Comparison of ENCODE assay signal across 8 cellular contexts in the genomic region with DNA sequence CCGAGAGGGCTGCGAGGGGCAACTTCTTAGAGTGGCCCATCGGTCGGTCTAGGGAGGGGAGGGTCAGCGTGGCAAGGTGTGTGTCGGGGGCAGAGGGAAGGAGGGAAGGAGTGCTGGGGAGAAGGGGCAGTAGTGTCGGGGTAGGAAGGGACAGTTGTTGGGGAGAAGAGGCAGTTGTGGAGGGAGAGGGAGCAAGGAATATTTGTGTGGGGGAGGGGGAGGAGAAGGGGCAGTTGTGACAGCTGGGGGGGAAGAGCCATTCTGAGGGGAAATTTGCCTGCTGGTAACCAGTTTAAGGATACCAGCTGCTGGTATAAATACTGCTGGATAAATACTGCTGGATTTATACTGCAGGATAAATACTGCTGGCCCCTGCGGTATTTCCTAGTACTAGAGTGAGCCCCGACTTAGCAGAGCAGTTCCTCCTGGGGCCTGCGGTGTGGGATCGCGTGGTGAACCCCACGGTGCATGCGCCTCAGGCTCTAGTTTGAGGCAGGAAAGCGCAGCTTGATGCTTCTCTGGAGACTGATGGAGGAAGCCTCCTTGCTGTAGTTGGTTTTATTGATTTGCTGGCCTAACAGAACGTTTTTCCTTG. TPM values are rescaled to one million over a fixed set of nuclear protein-coding genes. Genes with fewer than 3 reads are reported as not detected.
DNase-seq lines count a peak whose midpoint lies in the region; ATAC-seq and TF ChIP-seq lines count a peak whose summit lies in the region.

No MANE protein-coding gene starts in this region.

- no peaks in the 10 kb centered on the region for H3K36me3 ChIP-seq in left ventricle myocardium inferior

- no peak for ATAC-seq in WTC11

- DNase-seq in activated CD4-positive, alpha-beta T cell treated with anti-CD3 and anti-CD28 coated beads, Interleukin-2, amount 10 ng/mL, durations not matched to agents 7 days and 5 days: peak; percentile 70
- no peak for DNase-seq in activated CD4-positive, alpha-beta T cell treated with anti-CD3 and anti-CD28 coated beads, Interleukin-2, amount 50 U/mL, for 1 hour
- no peak for DNase-seq in WTC11 (ENCODE audit: low spot score)
- no peak for DNase-seq in left ventricle myocardium inferior
- DNase-seq in skeletal muscle cell (ENCODE audit: low read depth): peak; percentile 5
- DNase-seq in HT-29 (ENCODE audit: low spot score): no peak
- DNase-seq in NCI-H187 (lab: John Stamatoyannopoulos, UW): no peak
- no peak for DNase-seq in NAMALWA (ENCODE audit: low spot score)

- H3K4me3 ChIP-seq in left ventricle myocardium inferior: peak overlapping the region; percentile 78
- peak overlapping the region; percentile 68 for H3K4me3 ChIP-seq in skeletal muscle cell (ENCODE audit: low read depth, low read length)

- H3K4me3 Mint-ChIP-seq in activated CD4-positive, alpha-beta T cell treated with anti-CD3 and anti-CD28 coated beads, Interleukin-2, amount 10 ng/mL, durations not matched to agents 7 days and 5 days: peak overlapping the region; percentile 45
- H3K4me3 Mint-ChIP-seq in WTC11: peak overlapping the region; percentile 83

- no peaks in the 10 kb centered on the region for H3K9me3 ChIP-seq in left ventricle myocardium inferior (replicated peaks)

- peaks cover 25% of the 10 kb centered on the region for H3K4me1 Mint-ChIP-seq in activated CD4-positive, alpha-beta T cell treated with anti-CD3 and anti-CD28 coated beads, Interleukin-2, amount 10 ng/mL, durations not matched to agents 7 days and 5 days
- H3K4me1 Mint-ChIP-seq in WTC11: peaks cover 34% of the 10 kb centered on the region

- intact Hi-C loops in left ventricle myocardium inferior (cut with micrococcal nuclease): no loop called here

- H3K4me1 ChIP-seq in left ventricle myocardium inferior: peaks cover 19% of the 10 kb centered on the region

- CTCF ChIA-PET in activated CD4-positive, alpha-beta T cell treated with anti-CD3 and anti-CD28 coated beads, Interleukin-2, amount 10 ng/mL, durations not matched to agents 7 days and 5 days (lab: Charles Lee): interaction anchor here (2.7 to 2.8 kb wide), 2 partner anchors 11 to 30 kb away, joined by 9 to 12 read pairs; a partner anchor contains a TSS
- CTCF ChIA-PET in WTC11 (lab: Charles Lee): interaction anchor here (0.6 to 8.0 kb wide), 12 partner anchors 12 to 134 kb away, joined by 3 to 120 read pairs (median 10); a partner anchor contains a TSS

- peak overlapping the region; percentile 48 for H3K27ac ChIP-seq in left ventricle myocardium inferior (replicated peaks)

- H3K27me3 Mint-ChIP-seq in activated CD4-positive, alpha-beta T cell treated with anti-CD3 and anti-CD28 coated beads, Interleukin-2, amount 10 ng/mL, durations not matched to agents 7 days and 5 days: peaks cover 67% of the 10 kb centered on the region
- peaks cover 44% of the 10 kb centered on the region for H3K27me3 Mint-ChIP-seq in WTC11 (ENCODE audit: low read depth)

- H3K27me3 ChIP-seq in left ventricle myocardium inferior (ENCODE audit: low read depth): peaks cover 70% of the 10 kb centered on the region

- H3K27ac Mint-ChIP-seq in activated CD4-positive, alpha-beta T cell treated with anti-CD3 and anti-CD28 coated beads, Interleukin-2, amount 10 ng/mL, durations not matched to agents 7 days and 5 days: no peak overlapping the region
- H3K27ac Mint-ChIP-seq in WTC11: no peak overlapping the region

- no peaks in the 10 kb centered on the region for H3K36me3 Mint-ChIP-seq in activated CD4-positive, alpha-beta T cell treated with anti-CD3 and anti-CD28 coated beads, Interleukin-2, amount 10 ng/mL, durations not matched to agents 7 days and 5 days (ENCODE audit: low read depth)
- no peaks in the 10 kb centered on the region for H3K36me3 Mint-ChIP-seq in WTC11

- H3K9me3 Mint-ChIP-seq in activated CD4-positive, alpha-beta T cell treated with anti-CD3 and anti-CD28 coated beads, Interleukin-2, amount 10 ng/mL, durations not matched to agents 7 days and 5 days: no peaks in the 10 kb centered on the region
- no peaks in the 10 kb centered on the region for H3K9me3 Mint-ChIP-seq in WTC11

- POLR2A ChIA-PET in activated CD4-positive, alpha-beta T cell treated with anti-CD3 and anti-CD28 coated beads, Interleukin-2, amount 10 ng/mL, durations not matched to agents 7 days and 5 days (lab: Charles Lee): no interaction called here
- POLR2A ChIA-PET in WTC11 (lab: Charles Lee): interaction anchor here (1.2 to 2.3 kb wide), 5 partner anchors 13 to 139 kb away, joined by 4 to 18 read pairs (median 7); a partner anchor contains a TSS

- TF ChIP-seq CTCF in WTC11 (IDR thresholded peaks at IDR 0.05) (no peak), left ventricle myocardium inferior (IDR thresholded peaks at IDR 0.05; ENCODE audit: borderline replicate concordance) (no peak)

TF ChIP-seq in WTC11, 78 proteins besides CTCF, POLR2A, EP300 and RAD21 (continues in another document):
- no peak for TF ChIP-seq RELA (CRISPR knock-in tag; IDR thresholded peaks at IDR 0.05; ENCODE audit: borderline replicate concordance)
- TF ChIP-seq, protein P1, sequence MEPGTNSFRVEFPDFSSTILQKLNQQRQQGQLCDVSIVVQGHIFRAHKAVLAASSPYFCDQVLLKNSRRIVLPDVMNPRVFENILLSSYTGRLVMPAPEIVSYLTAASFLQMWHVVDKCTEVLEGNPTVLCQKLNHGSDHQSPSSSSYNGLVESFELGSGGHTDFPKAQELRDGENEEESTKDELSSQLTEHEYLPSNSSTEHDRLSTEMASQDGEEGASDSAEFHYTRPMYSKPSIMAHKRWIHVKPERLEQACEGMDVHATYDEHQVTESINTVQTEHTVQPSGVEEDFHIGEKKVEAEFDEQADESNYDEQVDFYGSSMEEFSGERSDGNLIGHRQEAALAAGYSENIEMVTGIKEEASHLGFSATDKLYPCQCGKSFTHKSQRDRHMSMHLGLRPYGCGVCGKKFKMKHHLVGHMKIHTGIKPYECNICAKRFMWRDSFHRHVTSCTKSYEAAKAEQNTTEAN (CRISPR knock-in tag; IDR thresholded peaks at IDR 0.05): no peak
- no peak for TF ChIP-seq CREB1 (CRISPR knock-in tag; IDR thresholded peaks at IDR 0.05)
- TF ChIP-seq, protein P2, sequence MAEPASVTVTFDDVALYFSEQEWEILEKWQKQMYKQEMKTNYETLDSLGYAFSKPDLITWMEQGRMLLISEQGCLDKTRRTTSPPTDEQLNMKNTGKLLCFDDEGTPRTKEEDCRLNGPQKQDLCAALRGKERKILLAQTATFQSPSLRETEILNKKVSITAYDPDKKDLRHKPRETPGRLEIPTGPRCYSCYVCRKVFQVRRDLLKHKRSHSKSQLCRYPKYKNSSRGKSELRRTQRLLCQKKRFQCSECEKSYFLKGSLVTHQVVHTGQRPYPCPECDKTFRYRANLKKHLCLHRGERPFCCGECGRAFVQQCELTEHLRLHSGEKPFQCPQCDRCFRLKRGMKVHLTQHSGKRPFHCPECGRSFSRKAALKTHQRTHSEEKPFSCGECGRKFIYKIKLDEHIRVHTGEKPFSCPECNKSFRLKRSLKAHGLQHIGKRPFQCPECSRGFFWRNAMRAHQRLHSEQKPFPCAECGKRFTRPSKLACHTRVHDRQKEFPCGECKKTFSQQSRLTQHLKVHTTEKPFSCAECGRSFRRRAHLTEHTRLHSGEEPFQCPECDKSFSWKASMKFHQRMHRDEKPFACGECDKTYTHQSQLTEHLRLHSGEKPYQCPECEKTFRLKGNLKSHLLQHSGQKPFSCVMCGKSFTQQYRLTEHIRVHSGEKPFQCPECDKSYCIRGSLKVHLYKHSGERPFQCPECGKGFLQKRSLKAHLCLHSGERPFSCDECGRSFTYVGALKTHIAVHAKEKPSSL (CRISPR knock-in tag; conservative IDR thresholded peaks at IDR 0.05): no peak
- TF ChIP-seq GABPB1 (CRISPR knock-in tag; IDR thresholded peaks at IDR 0.05): no peak
- TF ChIP-seq TEAD4 (CRISPR knock-in tag; IDR thresholded peaks at IDR 0.05): no peak
- no peak for TF ChIP-seq TEAD1 (CRISPR knock-in tag; IDR thresholded peaks at IDR 0.05)
- no peak for TF ChIP-seq KAT7 (CRISPR knock-in tag; IDR thresholded peaks at IDR 0.05; ENCODE audit: borderline replicate concordance)

RNA-seq across cellular contexts. Expression of a gene that starts 0.3 kb away (rescaled TPM):
- total RNA-seq in activated CD4-positive, alpha-beta T cell treated with anti-CD3 and anti-CD28 coated beads, Interleukin-2, amount 10 ng/mL, durations not matched to agents 7 days and 5 days: not detected
- 0.17 to 0.34 TPM (median 0.27 TPM) in 3 replicates for total RNA-seq in WTC11 (2021)
- total RNA-seq in left ventricle myocardium inferior: 0.33 TPM
- 0.21 TPM in 1 of 2 replicates, not detected in the other for total RNA-seq in HT-29 (2014; rRNA removed; shearing (Covaris generic))

RNA-seq across cellular contexts. Expression of a gene that starts 12.9 kb away (rescaled TPM):
- not detected for total RNA-seq in activated CD4-positive, alpha-beta T cell treated with anti-CD3 and anti-CD28 coated beads, Interleukin-2, amount 10 ng/mL, durations not matched to agents 7 days and 5 days
- total RNA-seq in WTC11 (2021): 14.3 to 14.7 TPM (median 14.5 TPM) in 3 replicates
- total RNA-seq in left ventricle myocardium inferior: not detected
- not detected in 2 replicates for total RNA-seq in HT-29 (2014; rRNA removed; shearing (Covaris generic))

RNA-seq across cellular contexts. Expression of a gene that starts 29.6 kb away (rescaled TPM):
- total RNA-seq in activated CD4-positive, alpha-beta T cell treated with anti-CD3 and anti-CD28 coated beads, Interleukin-2, amount 10 ng/mL, durations not matched to agents 7 days and 5 days: 10 to 100 TPM; 22.6 to 24.2 TPM
- 35.5 to 37.3 TPM (median 37.2 TPM) in 3 replicates for total RNA-seq in WTC11 (2021)
- 4.7 TPM for total RNA-seq in left ventricle myocardium inferior
- 18.5 and 23.0 TPM in 2 replicates for total RNA-seq in HT-29 (2014; rRNA removed; shearing (Covaris generic))

RNA-seq across cellular contexts. Expression of a gene that starts 30.6 kb away (rescaled TPM):
- total RNA-seq in activated CD4-positive, alpha-beta T cell treated with anti-CD3 and anti-CD28 coated beads, Interleukin-2, amount 10 ng/mL, durations not matched to agents 7 days and 5 days: 100 to 1,000 TPM; 154 to 182 TPM
- total RNA-seq in WTC11 (2021) (173 to 179 TPM (median 176 TPM) in 3 replicates), left ventricle myocardium inferior (11.7 TPM)
- 57.1 and 61.0 TPM in 2 replicates for total RNA-seq in HT-29 (2014; rRNA removed; shearing (Covaris generic))

Comparison
In these comparisons a context has a peak if more than half of its experiments do, and no peak if none do; other contexts are left out.
1. DNase-seq: peak in activated CD4-positive, alpha-beta T cell treated with anti-CD3 and anti-CD28 coated beads, Interleukin-2, amount 10 ng/mL, durations not matched to agents 7 days and 5 days (single experiment) and skeletal muscle cell (single experiment); none in activated CD4-positive, alpha-beta T cell treated with anti-CD3 and anti-CD28 coated beads, Interleukin-2, amount 50 U/mL, for 1 hour (single experiment), WTC11 (single experiment), left ventricle myocardium inferior (single experiment), HT-29 (single experiment), NCI-H187 (0 of 2) and NAMALWA (single experiment).
2. RNA of a gene that starts 12.9 kb away (total RNA-seq): 14.3 to 14.7 TPM in WTC11; not detected in activated CD4-positive, alpha-beta T cell treated with anti-CD3 and anti-CD28 coated beads, Interleukin-2, amount 10 ng/mL, durations not matched to agents 7 days and 5 days, not detected in left ventricle myocardium inferior (single experiment) and not detected in HT-29; every median in the first group is over 10 times any median in the second.